ENCODE assay signal across 22 cellular contexts in genomic region chr5:57035955-57036354, GRCh38.
"Had no signal": no experiment of that assay in that cellular context is flagged by ENCODE, and none has a peak within 500 bp of the region (broad histone marks: within the 10 kb centered on the region; RNA-seq: fewer than 3 reads in every experiment).

No MANE protein-coding gene starts in this region.

- H3K9me3 ChIP-seq: gastroesophageal sphincter, heart left ventricle, left lung, lower lobe of right lung had no signal

- H3K27ac ChIP-seq: epithelial cell of prostate, foreskin keratinocyte, gastroesophageal sphincter, heart left ventricle, hepatocyte, left lung, lower lobe of right lung had no signal

- H3K36me3 ChIP-seq: gastroesophageal sphincter, heart left ventricle, left lung, lower lobe of right lung had no signal

- ATAC-seq: effector memory CD8-positive, alpha-beta T cell; esophagus mucosa; foreskin keratinocyte; gastroesophageal sphincter; heart left ventricle; left lung; left ventricle myocardium superior; lower lobe of right lung; naive thymus-derived CD4-positive, alpha-beta T cell had no signal

- H3K4me1 ChIP-seq: foreskin keratinocyte, gastroesophageal sphincter, heart left ventricle, left lung, lower lobe of right lung had no signal

- H3K4me3 ChIP-seq: gastroesophageal sphincter, heart left ventricle, hepatocyte, left lung, lower lobe of right lung had no signal

- H3K27ac Mint-ChIP-seq: dendritic cell treated with granulocyte-macrophage colony-stimulating factor and Interleukin-4, amounts not matched to agents 40 ng/mL and 50 ng/mL, for 4 days; effector memory CD8-positive, alpha-beta T cell; endodermal cell; immature natural killer cell; mesothelial cell of epicardium; naive thymus-derived CD4-positive, alpha-beta T cell had no signal

- H3K27me3 ChIP-seq: hepatocyte, left lung had no signal

- H3K9me3 Mint-ChIP-seq: dendritic cell treated with granulocyte-macrophage colony-stimulating factor and Interleukin-4, amounts not matched to agents 40 ng/mL and 50 ng/mL, for 4 days; effector memory CD8-positive, alpha-beta T cell; endodermal cell; naive thymus-derived CD4-positive, alpha-beta T cell had no signal

- DNase-seq: cortex of kidney; effector CD8-positive, alpha-beta T cell; effector memory CD8-positive, alpha-beta T cell; endodermal cell; erythroblast; foreskin keratinocyte; heart left ventricle; hypothalamus; immature natural killer cell; islet precursor cell; kidney; left lung; left ventricle myocardium superior; lower lobe of right lung; mesenchymal stem cell; naive thymus-derived CD4-positive, alpha-beta T cell had no signal

- H3K4me1 Mint-ChIP-seq: mesothelial cell of epicardium had no signal

- H3K36me3 Mint-ChIP-seq: immature natural killer cell, mesothelial cell of epicardium had no signal

- H3K4me3 Mint-ChIP-seq: dendritic cell treated with granulocyte-macrophage colony-stimulating factor and Interleukin-4, amounts not matched to agents 40 ng/mL and 50 ng/mL, for 4 days; effector memory CD8-positive, alpha-beta T cell; endodermal cell; immature natural killer cell; mesothelial cell of epicardium; naive thymus-derived CD4-positive, alpha-beta T cell had no signal
